Comparison of ENCODE assay signal across 12 cellular contexts in genomic region chr16:89822188-89823086, GRCh38. TPM values are rescaled to one million over a fixed set of nuclear protein-coding genes. Genes with fewer than 3 reads are reported as not detected.
DNase-seq lines count a peak whose midpoint lies in the region; ATAC-seq and TF ChIP-seq lines count a peak whose summit lies in the region.
"Had no signal": no experiment of that assay in that cellular context is flagged by ENCODE, and none has a peak within 500 bp of the region (broad histone marks: within the 10 kb centered on the region; RNA-seq: fewer than 3 reads in every experiment).

No MANE protein-coding gene starts in this region.

- 80 to 89% methylated on average over 19 of the region's 19 CpGs for WGBS in lung, 2 donors

- no peak overlapping the region for H3K4me3 ChIP-seq in BLaER1
- H3K4me3 ChIP-seq in RWPE2 (ENCODE audit: severe bottlenecking), result no peak overlapping the region
- H3K4me3 ChIP-seq in lung, result no peak overlapping the region

- peak; percentile 44 for DNase-seq in HT-29 (ENCODE audit: low spot score)
- DNase-seq in RWPE2 (ENCODE audit: low spot score), result no peak
- no peak for DNase-seq in lung (ENCODE audit: low spot score)
- DNase-seq in hippocampal formation (lab: John Stamatoyannopoulos, UW), result no peak
- DNase-seq in Ammon's horn (ENCODE audit: low spot score), result no peak
- DNase-seq: AML-193; midbrain; stimulated activated CD4-positive, alpha-beta T cell treated with anti-CD3 and anti-CD28 coated beads, Interleukin-2, amount 100 ng/mL, for 48 hours; stimulated activated naive B cell treated with anti-CD40 and anti-IgM and Interleukin-4, amounts not matched to agents 10 μg/mL and 1 μg/mL and 100 μg/mL, for 72 hours had no signal

- H3K36me3 ChIP-seq in BLaER1, result no peaks in the 10 kb centered on the region
- H3K36me3 ChIP-seq in RWPE2 (ENCODE audit: low read depth), result no peaks in the 10 kb centered on the region
- H3K36me3 ChIP-seq in lung (ENCODE audit: control insufficient read depth in 2 of 2, insufficient read depth in 2 of 2, low read length in 2 of 2), result no peaks in the 10 kb centered on the region

- H3K9ac ChIP-seq in BLaER1, result peak overlapping the region; percentile 54

- peak; percentile 78 for ATAC-seq in RWPE2 (ENCODE audit: low read depth)
- ATAC-seq in lung (ENCODE audit: insufficient read depth, low FRiP score), result peak; percentile 17
- ATAC-seq in HG02970 (IDR thresholded peaks at IDR 0.05; ENCODE audit: low FRiP score, unreplicated experiment), result no peak
- ATAC-seq in GM19023 (IDR thresholded peaks at IDR 0.05; ENCODE audit: unreplicated experiment), result no peak
- ATAC-seq: stimulated activated naive B cell treated with anti-CD40 and anti-IgM and Interleukin-4, amounts not matched to agents 10 μg/mL and 1 μg/mL and 100 μg/mL, for 72 hours had no signal

- H3K27ac ChIP-seq in BLaER1 (peak overlapping the region; percentile 64; the same call in 1 of the 2 replicates), RWPE2 (ENCODE audit: poor library complexity, severe bottlenecking) (no peak overlapping the region), lung (ENCODE audit: low read depth in 1 of 2, low read length in 1 of 2) (peak overlapping the region in 1 of 2 donors; percentile 18)

- H4K20me1 ChIP-seq in BLaER1, result peaks cover 3% of the 10 kb centered on the region

- peaks cover 44% of the 10 kb centered on the region for H3K4me1 ChIP-seq in BLaER1
- H3K4me1 ChIP-seq in RWPE2 (ENCODE audit: insufficient read depth, poor library complexity, severe bottlenecking), result peaks cover 1% of the 10 kb centered on the region
- H3K4me1 ChIP-seq in lung (ENCODE audit: control insufficient read depth in 2 of 2, insufficient read depth in 2 of 2, low read length in 2 of 2), result peaks cover 0 to 8% of the 10 kb centered on the region in 2 donors

- H3K9me3 ChIP-seq in BLaER1 (no peaks in the 10 kb centered on the region), RWPE2 (ENCODE audit: severe bottlenecking) (no peaks in the 10 kb centered on the region), lung (ENCODE audit: control insufficient read depth in 2 of 2, insufficient read depth in 1 of 2, low read length in 1 of 2) (no peaks in the 10 kb centered on the region)

- no peaks in the 10 kb centered on the region for H3K27me3 ChIP-seq in BLaER1
- H3K27me3 ChIP-seq in RWPE2 (ENCODE audit: insufficient read depth, poor library complexity, severe bottlenecking), result no peaks in the 10 kb centered on the region
- no peaks in the 10 kb centered on the region for H3K27me3 ChIP-seq in lung (ENCODE audit: control insufficient read depth, insufficient read depth)

- TF ChIP-seq CTCF in RWPE2 (IDR thresholded peaks at IDR 0.05; ENCODE audit: poor library complexity, severe bottlenecking) (no peak), lung (IDR thresholded peaks at IDR 0.05; ENCODE audit: control extremely low read depth, extremely low read depth) (no peak)

- peak overlapping the region; percentile 76 for H3K4me2 ChIP-seq in BLaER1

RNA-seq across cellular contexts. Expression of gene SPIRE2, which starts 5.8 kb away (rescaled TPM):
- 25.2 and 30.4 TPM in 2 replicates for total RNA-seq in HT-29 (2014; rRNA removed; shearing (Covaris generic))
- 10 to 100 TPM in 1 of 2 donors, 1 to 10 TPM in 1; 9.5 to 12.0 TPM for total RNA-seq in lung
- polyA plus RNA-seq in lung, result 1 to 10 TPM; 3.3 to 6.5 TPM

RNA-seq across cellular contexts. Expression of gene FANCA, which starts 6.0 kb away (rescaled TPM):
- 92.6 and 100 TPM in 2 replicates for total RNA-seq in HT-29 (2014; rRNA removed; shearing (Covaris generic))
- total RNA-seq in lung, result 10 to 100 TPM; 14.3 to 18.2 TPM
- polyA plus RNA-seq in lung, result 1 to 10 TPM; 8.7 to 9.2 TPM

RNA-seq across cellular contexts. Expression of gene TCF25, which starts 51.0 kb away (rescaled TPM):
- total RNA-seq in HT-29 (2014; rRNA removed; shearing (Covaris generic)), result 136 and 161 TPM in 2 replicates
- total RNA-seq in lung, result 100 to 1,000 TPM; 118 to 212 TPM
- 100 to 1,000 TPM; 106 to 140 TPM for polyA plus RNA-seq in lung

Comparison
In these comparisons a context has a peak if more than half of its experiments do, and no peak if none do; other contexts are left out.
1. ATAC-seq: peak in RWPE2 (single experiment) and lung (single experiment); none in HG02970 (single experiment) and GM19023 (single experiment).